Comparison of ENCODE assay signal across 1 cellular context in genomic region chr12:64403708-64404469, GRCh38.
TF ChIP-seq lines count a peak whose summit lies in the region.

Gene XPOT, plus strand, starts transcription at chr12:64404392. Its CDS starts 5,644 bp downstream, at chr12:64410036.

TF ChIP-seq in HepG2, 621 proteins besides CTCF, POLR2A, EP300 and RAD21 (continued from another document and continues in another):
- TF ChIP-seq ETS1 (CRISPR knock-in tag; IDR thresholded peaks at IDR 0.05) = no peak
- TF ChIP-seq PAF1 (CRISPR knock-in tag; IDR thresholded peaks at IDR 0.05) = no peak
- TF ChIP-seq MTA1 (CRISPR knock-in tag; IDR thresholded peaks at IDR 0.05; ENCODE audit: borderline replicate concordance) = no peak
- no peak for TF ChIP-seq ESRRA (CRISPR knock-in tag; IDR thresholded peaks at IDR 0.05; ENCODE audit: low read depth)
- no peak for TF ChIP-seq GLI4 (CRISPR knock-in tag; IDR thresholded peaks at IDR 0.05; ENCODE audit: borderline replicate concordance)
- TF ChIP-seq BRCA1 (CRISPR knock-in tag; IDR thresholded peaks at IDR 0.05) = no peak
- no peak; the same call in 1 of the 2 replicates for TF ChIP-seq ZNF780A (CRISPR knock-in tag; IDR thresholded peaks at IDR 0.05)
- TF ChIP-seq THRA (CRISPR knock-in tag; IDR thresholded peaks at IDR 0.05; ENCODE audit: borderline replicate concordance) = 0 out of 2 replicates have a peak, but pooled peaks have one; percentile 12
- no peak for TF ChIP-seq PRDM10 (CRISPR knock-in tag; IDR thresholded peaks at IDR 0.05; ENCODE audit: low read depth)
- no peak for TF ChIP-seq ARNT (IDR thresholded peaks at IDR 0.05)
- TF ChIP-seq ATF6 (CRISPR knock-in tag; conservative IDR thresholded peaks at IDR 0.05) = no peak
- no peak for TF ChIP-seq CSRNP2 (CRISPR knock-in tag; conservative IDR thresholded peaks at IDR 0.05; ENCODE audit: low read depth)
- TF ChIP-seq ZNF333 (CRISPR knock-in tag; IDR thresholded peaks at IDR 0.05; ENCODE audit: borderline replicate concordance) = no peak; the same call in 1 of the 2 replicates
- TF ChIP-seq PPARG (CRISPR knock-in tag; conservative IDR thresholded peaks at IDR 0.05) = no peak
- TF ChIP-seq NAIF1 (CRISPR knock-in tag; IDR thresholded peaks at IDR 0.05; ENCODE audit: borderline replicate concordance) = no peak
- TF ChIP-seq CHCHD3 (CRISPR knock-in tag; IDR thresholded peaks at IDR 0.05) = no peak
- TF ChIP-seq HMGA1 (CRISPR knock-in tag; conservative IDR thresholded peaks at IDR 0.05) = no peak
- no peak for TF ChIP-seq DMAP1 (CRISPR knock-in tag; IDR thresholded peaks at IDR 0.05)
- TF ChIP-seq ZNF17 (CRISPR knock-in tag; IDR thresholded peaks at IDR 0.05) = no peak
- TF ChIP-seq TRAFD1 (CRISPR knock-in tag; IDR thresholded peaks at IDR 0.05; ENCODE audit: borderline replicate concordance) = no peak
- TF ChIP-seq ADNP (CRISPR knock-in tag; IDR thresholded peaks at IDR 0.05) = no peak
- no peak for TF ChIP-seq SP2 (CRISPR knock-in tag; IDR thresholded peaks at IDR 0.05)
- TF ChIP-seq ATF4 (CRISPR knock-in tag; IDR thresholded peaks at IDR 0.05) = no peak
- TF ChIP-seq CREBL2 (CRISPR knock-in tag; IDR thresholded peaks at IDR 0.05; ENCODE audit: borderline replicate concordance) = no peak
- no peak for TF ChIP-seq ZNF850 (CRISPR knock-in tag; conservative IDR thresholded peaks at IDR 0.05)
- no peak for TF ChIP-seq FOXA3 (CRISPR knock-in tag; IDR thresholded peaks at IDR 0.05)
- TF ChIP-seq KDM6A (CRISPR knock-in tag; IDR thresholded peaks at IDR 0.05; ENCODE audit: low read depth) = no peak
- TF ChIP-seq ZNF629 (CRISPR knock-in tag; conservative IDR thresholded peaks at IDR 0.05) = no peak
- no peak for TF ChIP-seq TERF1 (CRISPR knock-in tag; IDR thresholded peaks at IDR 0.05)
- no peak for TF ChIP-seq MLLT10 (CRISPR knock-in tag; IDR thresholded peaks at IDR 0.05)
- peak; percentile 77 for TF ChIP-seq YY1 (IDR thresholded peaks at IDR 0.05; ENCODE audit: insufficient read depth, insufficient replicate concordance, low read depth, low read length)
- no peak for TF ChIP-seq PCBP2 (optimal IDR thresholded peaks at IDR 0.05; ENCODE audit: low read depth, low read length, poor library complexity, severe bottlenecking)
- peak; percentile 74; the same call in 1 of the 2 replicates for TF ChIP-seq HOXA3 (CRISPR knock-in tag; IDR thresholded peaks at IDR 0.05)
- TF ChIP-seq ZNF343 (CRISPR knock-in tag; IDR thresholded peaks at IDR 0.05) = no peak
- TF ChIP-seq ZNF792 (CRISPR knock-in tag; IDR thresholded peaks at IDR 0.05) = no peak
- no peak; the same call in 1 of the 2 replicates for TF ChIP-seq ZNF160 (CRISPR knock-in tag; IDR thresholded peaks at IDR 0.05)
- no peak for TF ChIP-seq PBX3 (CRISPR knock-in tag; IDR thresholded peaks at IDR 0.05; ENCODE audit: borderline replicate concordance)
- TF ChIP-seq ZNF335 (CRISPR knock-in tag; IDR thresholded peaks at IDR 0.05) = no peak
- TF ChIP-seq ELK4 (CRISPR knock-in tag; IDR thresholded peaks at IDR 0.05; ENCODE audit: borderline replicate concordance) = no peak; the same call in 1 of the 2 replicates
- TF ChIP-seq TBX2 (CRISPR knock-in tag; IDR thresholded peaks at IDR 0.05; ENCODE audit: borderline replicate concordance) = no peak
- no peak for TF ChIP-seq ZNF576 (CRISPR knock-in tag; IDR thresholded peaks at IDR 0.05)
- no peak for TF ChIP-seq XBP1 (CRISPR knock-in tag; IDR thresholded peaks at IDR 0.05)
- no peak for TF ChIP-seq GATAD2A (CRISPR knock-in tag; IDR thresholded peaks at IDR 0.05)
- no peak for TF ChIP-seq DDIT3 (CRISPR knock-in tag; IDR thresholded peaks at IDR 0.05)
- no peak for TF ChIP-seq ZFP36L2 (CRISPR knock-in tag; IDR thresholded peaks at IDR 0.05)
- no peak for TF ChIP-seq CENPBD1 (CRISPR knock-in tag; IDR thresholded peaks at IDR 0.05; ENCODE audit: borderline replicate concordance, low read depth)
- no peak for TF ChIP-seq MATR3 (CRISPR knock-in tag; IDR thresholded peaks at IDR 0.05)
- TF ChIP-seq ZNF274 (CRISPR knock-in tag; IDR thresholded peaks at IDR 0.05) = no peak
- peak; percentile 66 for TF ChIP-seq DRAP1 (CRISPR knock-in tag; IDR thresholded peaks at IDR 0.05)
